Comparison of ENCODE assay signal across 1 cellular context in genomic region chr20:35034150-35034549, GRCh38.
TF ChIP-seq lines count a peak whose summit lies in the region.

No MANE protein-coding gene starts in this region.

TF ChIP-seq in HepG2, 621 proteins besides CTCF, POLR2A, EP300 and RAD21 (continued from another document):
- TF ChIP-seq HOXA9 (CRISPR knock-in tag; IDR thresholded peaks at IDR 0.05; ENCODE audit: borderline replicate concordance) (no peak), RNF2 (conservative IDR thresholded peaks at IDR 0.05; ENCODE audit: low read depth) (no peak), ETV6 (CRISPR knock-in tag; conservative IDR thresholded peaks at IDR 0.05) (no peak), TAF1 (CRISPR knock-in tag; IDR thresholded peaks at IDR 0.05) (no peak), ZNF7 (CRISPR knock-in tag; IDR thresholded peaks at IDR 0.05) (no peak)
